Comparison of ENCODE assay signal across 15 cellular contexts in genomic region chr18:23578067-23578705, GRCh38. TPM values are rescaled to one million over a fixed set of nuclear protein-coding genes. Genes with fewer than 3 reads are reported as not detected.
DNase-seq lines count a peak whose midpoint lies in the region; ATAC-seq and TF ChIP-seq lines count a peak whose summit lies in the region.
"Had no signal": no experiment of that assay in that cellular context is flagged by ENCODE, and none has a peak within 500 bp of the region (broad histone marks: within the 10 kb centered on the region; RNA-seq: fewer than 3 reads in every experiment).

No MANE protein-coding gene starts in this region.

- H3K36me3 ChIP-seq in Caco-2 (ENCODE audit: control insufficient read depth, insufficient read depth, low read length): no peaks in the 10 kb centered on the region

- no peak overlapping the region for H3K4me3 Mint-ChIP-seq in Caco-2 (ENCODE audit: unreplicated experiment)
- H3K4me3 Mint-ChIP-seq in activated CD8-positive, alpha-beta T cell treated with anti-CD3 and anti-CD28 coated beads for 36 hours: no peak overlapping the region
- peak overlapping the region; percentile 52 for H3K4me3 Mint-ChIP-seq in natural killer cell treated with Interleukin-12 subunit alpha and Interleukin-12 subunit beta and Interleukin-15 and Interleukin-18, amount 100 ng/mL, for 72 hours
- no peak overlapping the region for H3K4me3 Mint-ChIP-seq in stimulated activated naive CD8-positive, alpha-beta T cell treated with anti-CD3 and anti-CD28 coated beads, Interleukin-15, amount 100 ng/mL, for 72 hours

- ATAC-seq in HG03025 (IDR thresholded peaks at IDR 0.05; ENCODE audit: low FRiP score, unreplicated experiment) (peak; percentile 55), HG03280 (IDR thresholded peaks at IDR 0.05; ENCODE audit: unreplicated experiment) (no peak)
- ATAC-seq in activated CD8-positive, alpha-beta T cell treated with anti-CD3 and anti-CD28 coated beads for 36 hours: no peak
- ATAC-seq in natural killer cell treated with Interleukin-12 subunit alpha and Interleukin-12 subunit beta and Interleukin-15 and Interleukin-18, amount 100 ng/mL, for 72 hours: no peak
- ATAC-seq in stimulated activated naive CD8-positive, alpha-beta T cell treated with anti-CD3 and anti-CD28 coated beads, Interleukin-15, amount 100 ng/mL, for 72 hours: no peak

- CTCF ChIA-PET in Caco-2 (lab: Charles Lee): no interaction called here
- CTCF ChIA-PET in activated CD8-positive, alpha-beta T cell treated with anti-CD3 and anti-CD28 coated beads for 36 hours (lab: Charles Lee): interaction anchor here (1.9 kb wide), 1 partner anchor 62 kb away, joined by 4 read pairs; no protein-coding TSS in a partner anchor

- POLR2A ChIA-PET in Caco-2 (lab: Charles Lee): no interaction called here
- POLR2A ChIA-PET in activated CD8-positive, alpha-beta T cell treated with anti-CD3 and anti-CD28 coated beads for 36 hours (lab: Charles Lee): interaction anchor here (0.6 kb wide), 1 partner anchor 54 kb away, joined by 4 read pairs; no protein-coding TSS in a partner anchor

- peak overlapping the region; percentile 4 for H3K27ac Mint-ChIP-seq in Caco-2 (ENCODE audit: unreplicated experiment)
- H3K27ac Mint-ChIP-seq in activated CD8-positive, alpha-beta T cell treated with anti-CD3 and anti-CD28 coated beads for 36 hours: peak overlapping the region; percentile 50
- peak overlapping the region; percentile 67 to 69 for H3K27ac Mint-ChIP-seq in natural killer cell treated with Interleukin-12 subunit alpha and Interleukin-12 subunit beta and Interleukin-15 and Interleukin-18, amount 100 ng/mL, for 72 hours
- H3K27ac Mint-ChIP-seq in stimulated activated naive CD8-positive, alpha-beta T cell treated with anti-CD3 and anti-CD28 coated beads, Interleukin-15, amount 100 ng/mL, for 72 hours: no peak overlapping the region

- H3K27me3 Mint-ChIP-seq in Caco-2 (ENCODE audit: insufficient read depth, unreplicated experiment): no peaks in the 10 kb centered on the region
- H3K27me3 Mint-ChIP-seq in activated CD8-positive, alpha-beta T cell treated with anti-CD3 and anti-CD28 coated beads for 36 hours: no peaks in the 10 kb centered on the region
- H3K27me3 Mint-ChIP-seq in natural killer cell treated with Interleukin-12 subunit alpha and Interleukin-12 subunit beta and Interleukin-15 and Interleukin-18, amount 100 ng/mL, for 72 hours: no peaks in the 10 kb centered on the region
- no peaks in the 10 kb centered on the region for H3K27me3 Mint-ChIP-seq in stimulated activated naive CD8-positive, alpha-beta T cell treated with anti-CD3 and anti-CD28 coated beads, Interleukin-15, amount 100 ng/mL, for 72 hours

- intact Hi-C loops in Caco-2 (cut with micrococcal nuclease; ENCODE audit: unreplicated experiment): no loop called here
- intact Hi-C loops in activated CD8-positive, alpha-beta T cell treated with anti-CD3 and anti-CD28 coated beads for 36 hours (cut with micrococcal nuclease): no loop called here

- no peak for TF ChIP-seq CTCF in Caco-2 (IDR thresholded peaks at IDR 0.05; ENCODE audit: insufficient read depth in 1 of 2, low read depth in 1 of 2, low read length in 1 of 2, severe bottlenecking in 1 of 2, unreplicated experiment in 1 of 2)
- no peak for TF ChIP-seq CTCF in activated CD8-positive, alpha-beta T cell treated with anti-CD3 and anti-CD28 coated beads for 36 hours (IDR thresholded peaks at IDR 0.05)

- no peaks in the 10 kb centered on the region for H3K9me3 ChIP-seq in Caco-2

- no peaks in the 10 kb centered on the region for H3K4me1 Mint-ChIP-seq in Caco-2 (ENCODE audit: low read depth, unreplicated experiment)
- peaks cover 57% of the 10 kb centered on the region for H3K4me1 Mint-ChIP-seq in activated CD8-positive, alpha-beta T cell treated with anti-CD3 and anti-CD28 coated beads for 36 hours (ENCODE audit: low read depth)
- peaks cover 66 to 73% of the 10 kb centered on the region in 2 donors for H3K4me1 Mint-ChIP-seq in natural killer cell treated with Interleukin-12 subunit alpha and Interleukin-12 subunit beta and Interleukin-15 and Interleukin-18, amount 100 ng/mL, for 72 hours (ENCODE audit: low read depth in 2 of 2)
- peaks cover 56% of the 10 kb centered on the region for H3K4me1 Mint-ChIP-seq in stimulated activated naive CD8-positive, alpha-beta T cell treated with anti-CD3 and anti-CD28 coated beads, Interleukin-15, amount 100 ng/mL, for 72 hours

- H3K9me3 Mint-ChIP-seq in Caco-2 (ENCODE audit: unreplicated experiment): no peaks in the 10 kb centered on the region
- no peaks in the 10 kb centered on the region for H3K9me3 Mint-ChIP-seq in activated CD8-positive, alpha-beta T cell treated with anti-CD3 and anti-CD28 coated beads for 36 hours
- no peaks in the 10 kb centered on the region for H3K9me3 Mint-ChIP-seq in natural killer cell treated with Interleukin-12 subunit alpha and Interleukin-12 subunit beta and Interleukin-15 and Interleukin-18, amount 100 ng/mL, for 72 hours
- H3K9me3 Mint-ChIP-seq in stimulated activated naive CD8-positive, alpha-beta T cell treated with anti-CD3 and anti-CD28 coated beads, Interleukin-15, amount 100 ng/mL, for 72 hours: no peaks in the 10 kb centered on the region

- BruUV-seq in Caco-2 (replicated peaks; lab: Mats Ljungman, UMichigan): no TSS peak

- H3K27me3 ChIP-seq in Caco-2 (replicated peaks; ENCODE audit: control insufficient read depth, insufficient read depth, low read length): no peaks in the 10 kb centered on the region

- no peak overlapping the region for H3K4me3 ChIP-seq in Caco-2 (ENCODE audit: low read depth, low read length)

- H3K4me1 ChIP-seq in Caco-2: no peaks in the 10 kb centered on the region

- no peak for DNase-seq in Caco-2
- DNase-seq in activated CD8-positive, alpha-beta T cell treated with anti-CD3 and anti-CD28 coated beads for 36 hours: no peak
- DNase-seq in natural killer cell treated with Interleukin-12 subunit alpha and Interleukin-12 subunit beta and Interleukin-15 and Interleukin-18, amount 100 ng/mL, for 72 hours (ENCODE audit: low spot score): no peak
- no peak for DNase-seq in NCI-H2196 (lab: John Stamatoyannopoulos, UW; ENCODE audit: unreplicated experiment)
- DNase-seq in stimulated activated naive CD8-positive, alpha-beta T cell treated with anti-CD3 and anti-CD28 coated beads, Interleukin-15, amount 100 ng/mL, for 72 hours: no peak
- DNase-seq in NCI-H2196 treated with DMSO at 0.1 percent for 48 hours (lab: John Stamatoyannopoulos, UW; ENCODE audit: unreplicated experiment): no peak
- DNase-seq: anterior cingulate cortex, C1 segment of cervical spinal cord, IMR-90, NCI-H1436 treated with DMSO at 0.1 percent for 48 hours, NCI-H69, occipital lobe, SIG-M5 had no signal

- peaks cover 16% of the 10 kb centered on the region for H3K36me3 Mint-ChIP-seq in Caco-2 (ENCODE audit: insufficient read depth, unreplicated experiment)
- H3K36me3 Mint-ChIP-seq in activated CD8-positive, alpha-beta T cell treated with anti-CD3 and anti-CD28 coated beads for 36 hours (ENCODE audit: low read depth): peaks cover 14% of the 10 kb centered on the region
- H3K36me3 Mint-ChIP-seq in natural killer cell treated with Interleukin-12 subunit alpha and Interleukin-12 subunit beta and Interleukin-15 and Interleukin-18, amount 100 ng/mL, for 72 hours: peaks cover 15% of the 10 kb centered on the region

RNA-seq across cellular contexts. Expression of gene NPC1, which starts 8.1 kb away (rescaled TPM):
- total RNA-seq in Caco-2 (2022): 29.5 and 32.8 TPM in 2 replicates
- total RNA-seq in activated CD8-positive, alpha-beta T cell treated with anti-CD3 and anti-CD28 coated beads for 36 hours: 10 to 100 TPM; 21.5 to 22.9 TPM
- 10 to 100 TPM; 87.6 to 88.3 TPM for total RNA-seq in natural killer cell treated with Interleukin-12 subunit alpha and Interleukin-12 subunit beta and Interleukin-15 and Interleukin-18, amount 100 ng/mL, for 72 hours

Comparison
In these comparisons a context has a peak if more than half of its experiments do, and no peak if none do; other contexts are left out.
1. H3K27ac Mint-ChIP-seq: peak in Caco-2 (single experiment), activated CD8-positive, alpha-beta T cell treated with anti-CD3 and anti-CD28 coated beads for 36 hours (single experiment) and natural killer cell treated with Interleukin-12 subunit alpha and Interleukin-12 subunit beta and Interleukin-15 and Interleukin-18, amount 100 ng/mL, for 72 hours (2 of 2); none in stimulated activated naive CD8-positive, alpha-beta T cell treated with anti-CD3 and anti-CD28 coated beads, Interleukin-15, amount 100 ng/mL, for 72 hours (0 of 2).